ENCODE assay signal across 13 cellular contexts in the genomic region with DNA sequence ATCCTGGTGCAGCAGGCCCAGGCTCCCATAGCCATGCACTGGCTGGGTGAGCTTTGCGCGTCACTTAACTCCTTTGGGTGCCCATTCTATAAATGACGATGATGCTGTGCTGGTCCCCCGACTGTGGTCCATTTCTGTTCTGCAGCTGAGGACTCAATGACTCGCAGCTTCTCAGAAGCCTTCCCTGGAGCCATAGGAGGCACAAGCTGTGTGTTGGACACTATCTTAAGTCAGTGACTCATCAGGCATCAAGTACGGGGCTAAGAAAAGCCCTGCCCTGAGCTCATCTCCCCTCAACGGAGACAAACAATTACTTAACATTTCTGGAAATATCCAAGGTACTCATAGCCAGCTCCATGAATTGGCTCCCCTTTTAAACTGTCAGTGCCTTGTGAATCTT. TPM values are rescaled to one million over a fixed set of nuclear protein-coding genes. Genes with fewer than 3 reads are reported as not detected.
DNase-seq lines count a peak whose midpoint lies in the region; ATAC-seq and TF ChIP-seq lines count a peak whose summit lies in the region.
"Had no signal": no experiment of that assay in that cellular context is flagged by ENCODE, and none has a peak within 500 bp of the region (broad histone marks: within the 10 kb centered on the region; RNA-seq: fewer than 3 reads in every experiment).

No MANE protein-coding gene starts in this region.

- H3K9me3 Mint-ChIP-seq in natural killer cell treated with Interleukin-12 subunit alpha and Interleukin-12 subunit beta and Interleukin-15 and Interleukin-18, amount 100 ng/mL, for 72 hours = no peaks in the 10 kb centered on the region
- H3K9me3 Mint-ChIP-seq: activated naive CD8-positive, alpha-beta T cell treated with anti-CD3 and anti-CD28 coated beads, Interleukin-2, amount 10 ng/mL, durations not matched to agents 7 days and 5 days; stimulated activated effector memory CD8-positive, alpha-beta T cell treated with anti-CD3 and anti-CD28 coated beads, Interleukin-12 subunit alpha, Interleukin-12 subunit beta, amount 100 ng/mL, for 72 hours had no signal

- no peak for ATAC-seq in natural killer cell treated with Interleukin-12 subunit alpha and Interleukin-12 subunit beta and Interleukin-15 and Interleukin-18, amount 100 ng/mL, for 72 hours
- ATAC-seq in GM21381 (IDR thresholded peaks at IDR 0.05; ENCODE audit: unreplicated experiment) (no peak), HG03457 (IDR thresholded peaks at IDR 0.05; ENCODE audit: unreplicated experiment) (no peak)
- ATAC-seq: stimulated activated effector memory CD8-positive, alpha-beta T cell treated with anti-CD3 and anti-CD28 coated beads, Interleukin-12 subunit alpha, Interleukin-12 subunit beta, amount 100 ng/mL, for 72 hours had no signal

- no peak for TF ChIP-seq CTCF in AG04449 (IDR thresholded peaks at IDR 0.05; ENCODE audit: insufficient read depth, low read length, missing control alignments)

- H3K36me3 Mint-ChIP-seq in natural killer cell treated with Interleukin-12 subunit alpha and Interleukin-12 subunit beta and Interleukin-15 and Interleukin-18, amount 100 ng/mL, for 72 hours = no peaks in the 10 kb centered on the region

- POLR2A ChIA-PET in AG04449 (lab: Yijun Ruan, JAX) = interaction anchor here (0.5 kb wide), 2 partner anchors 103 to 128 kb away, joined by 3 read pairs; no protein-coding TSS in a partner anchor

- CTCF ChIA-PET in AG04449 (lab: Yijun Ruan, JAX) = interaction anchor here (0.7 to 2.0 kb wide), 12 partner anchors 8 to 348 kb away, joined by 3 to 7 read pairs (median 4); a partner anchor contains a TSS

- H3K4me1 Mint-ChIP-seq in natural killer cell treated with Interleukin-12 subunit alpha and Interleukin-12 subunit beta and Interleukin-15 and Interleukin-18, amount 100 ng/mL, for 72 hours (ENCODE audit: low read depth in 2 of 2) = peaks cover 0 to 5% of the 10 kb centered on the region in 2 donors
- H3K4me1 Mint-ChIP-seq: stimulated activated effector memory CD8-positive, alpha-beta T cell treated with anti-CD3 and anti-CD28 coated beads, Interleukin-12 subunit alpha, Interleukin-12 subunit beta, amount 100 ng/mL, for 72 hours had no signal

- H3K27ac Mint-ChIP-seq in natural killer cell treated with Interleukin-12 subunit alpha and Interleukin-12 subunit beta and Interleukin-15 and Interleukin-18, amount 100 ng/mL, for 72 hours = no peak overlapping the region
- H3K27ac Mint-ChIP-seq: activated naive CD8-positive, alpha-beta T cell treated with anti-CD3 and anti-CD28 coated beads, Interleukin-2, amount 10 ng/mL, durations not matched to agents 7 days and 5 days; stimulated activated effector memory CD8-positive, alpha-beta T cell treated with anti-CD3 and anti-CD28 coated beads, Interleukin-12 subunit alpha, Interleukin-12 subunit beta, amount 100 ng/mL, for 72 hours had no signal

- H3K4me3 ChIP-seq in AG04449 (ENCODE audit: low read depth, low read length) = no peak overlapping the region

- DNase-seq in AG04449 (ENCODE audit: low read depth, low spot score) (peak; percentile 45), M059J (ENCODE audit: low read depth) (peak; percentile 65), dermis blood vessel endothelial cell (peak; percentile 14), myocyte (ENCODE audit: low read depth) (peak; percentile 93), NCI-H1092 (lab: John Stamatoyannopoulos, UW) (no peak)
- no peak for DNase-seq in natural killer cell treated with Interleukin-12 subunit alpha and Interleukin-12 subunit beta and Interleukin-15 and Interleukin-18, amount 100 ng/mL, for 72 hours (ENCODE audit: low spot score)
- DNase-seq: activated naive CD8-positive, alpha-beta T cell treated with anti-CD3 and anti-CD28 coated beads, Interleukin-2, amount 10 ng/mL, durations not matched to agents 7 days and 5 days; NCI-H1694 treated with DMSO at 0.1 percent for 48 hours had no signal

- no peaks in the 10 kb centered on the region for H3K27me3 Mint-ChIP-seq in natural killer cell treated with Interleukin-12 subunit alpha and Interleukin-12 subunit beta and Interleukin-15 and Interleukin-18, amount 100 ng/mL, for 72 hours
- H3K27me3 Mint-ChIP-seq: activated naive CD8-positive, alpha-beta T cell treated with anti-CD3 and anti-CD28 coated beads, Interleukin-2, amount 10 ng/mL, durations not matched to agents 7 days and 5 days had no signal

- no peak overlapping the region for H3K4me3 Mint-ChIP-seq in natural killer cell treated with Interleukin-12 subunit alpha and Interleukin-12 subunit beta and Interleukin-15 and Interleukin-18, amount 100 ng/mL, for 72 hours
- H3K4me3 Mint-ChIP-seq: activated naive CD8-positive, alpha-beta T cell treated with anti-CD3 and anti-CD28 coated beads, Interleukin-2, amount 10 ng/mL, durations not matched to agents 7 days and 5 days; stimulated activated effector memory CD8-positive, alpha-beta T cell treated with anti-CD3 and anti-CD28 coated beads, Interleukin-12 subunit alpha, Interleukin-12 subunit beta, amount 100 ng/mL, for 72 hours had no signal

RNA-seq across cellular contexts. Expression of a gene that starts 13.8 kb away (rescaled TPM):
- 0.27 TPM in 1 of 2 replicates, not detected in the other for total RNA-seq in M059J (2014; rRNA removed; shearing (Covaris generic))
- total RNA-seq in dermis blood vessel endothelial cell (not detected in 2 replicates), myocyte (78.0 and 84.9 TPM in 2 replicates)
- polyA plus RNA-seq in myocyte (2012) = 25.3 TPM
- total RNA-seq in natural killer cell treated with Interleukin-12 subunit alpha and Interleukin-12 subunit beta and Interleukin-15 and Interleukin-18, amount 100 ng/mL, for 72 hours = 1 to 10 TPM in 1 of 2 donors, not detected in 1; 1.3 TPM
- polyA plus RNA-seq: neural cell had no signal

RNA-seq across cellular contexts. Expression of a gene that starts 18.1 kb away (rescaled TPM):
- 0.02 TPM in 1 of 2 replicates, not detected in the other for total RNA-seq in M059J (2014; rRNA removed; shearing (Covaris generic))
- total RNA-seq in dermis blood vessel endothelial cell = 0.19 and 1.9 TPM in 2 replicates
- 5.0 and 5.4 TPM in 2 replicates for total RNA-seq in myocyte
- polyA plus RNA-seq in myocyte (2012) = 4.6 TPM
- total RNA-seq in natural killer cell treated with Interleukin-12 subunit alpha and Interleukin-12 subunit beta and Interleukin-15 and Interleukin-18, amount 100 ng/mL, for 72 hours = 10 to 100 TPM in 1 of 2 donors, 1 to 10 TPM in 1; 8.5 to 14.6 TPM

RNA-seq across cellular contexts. Expression of a gene that starts 48.7 kb away (rescaled TPM):
- total RNA-seq in M059J (2014; rRNA removed; shearing (Covaris generic)) = 3.6 and 15.5 TPM in 2 replicates
- total RNA-seq in dermis blood vessel endothelial cell (17.0 and 18.7 TPM in 2 replicates), myocyte (8.9 and 9.2 TPM in 2 replicates)
- 17.2 TPM for polyA plus RNA-seq in myocyte (2012)
- 10 to 100 TPM; 19.8 to 31.1 TPM for total RNA-seq in natural killer cell treated with Interleukin-12 subunit alpha and Interleukin-12 subunit beta and Interleukin-15 and Interleukin-18, amount 100 ng/mL, for 72 hours

RNA-seq across cellular contexts. Expression of a gene that starts 54.0 kb away (rescaled TPM):
- total RNA-seq in M059J (2014; rRNA removed; shearing (Covaris generic)) = not detected in 2 replicates
- 0.19 and 0.34 TPM in 2 replicates for total RNA-seq in dermis blood vessel endothelial cell
- not detected in 2 replicates for total RNA-seq in myocyte
- 14.8 TPM for polyA plus RNA-seq in myocyte (2012)
- not detected for total RNA-seq in natural killer cell treated with Interleukin-12 subunit alpha and Interleukin-12 subunit beta and Interleukin-15 and Interleukin-18, amount 100 ng/mL, for 72 hours
- total RNA-seq: activated naive CD8-positive, alpha-beta T cell treated with anti-CD3 and anti-CD28 coated beads, Interleukin-2, amount 10 ng/mL, durations not matched to agents 7 days and 5 days; T-helper 1 cell treated with Interleukin-12 subunit alpha and Interleukin-12 subunit beta and Interleukin-4 antibody, amounts not matched to agents 30 ng/mL and 1 ng/mL, for 36 hours had no signal
- polyA plus RNA-seq: neural cell had no signal

Comparison
In these comparisons a context has a peak if more than half of its experiments do, and no peak if none do; other contexts are left out.
1. DNase-seq: peak in AG04449 (single experiment), M059J (single experiment), dermis blood vessel endothelial cell (single experiment) and myocyte (single experiment); none in natural killer cell treated with Interleukin-12 subunit alpha and Interleukin-12 subunit beta and Interleukin-15 and Interleukin-18, amount 100 ng/mL, for 72 hours (single experiment) and NCI-H1092 (single experiment).
2. RNA of a gene that starts 13.8 kb away (total RNA-seq): 78.0 to 84.9 TPM in myocyte; 1.3 TPM in natural killer cell treated with Interleukin-12 subunit alpha and Interleukin-12 subunit beta and Interleukin-15 and Interleukin-18, amount 100 ng/mL, for 72 hours, 0.27 TPM in M059J and not detected in dermis blood vessel endothelial cell; every median in the first group is over 10 times any median in the second.